In the genomic region with DNA sequence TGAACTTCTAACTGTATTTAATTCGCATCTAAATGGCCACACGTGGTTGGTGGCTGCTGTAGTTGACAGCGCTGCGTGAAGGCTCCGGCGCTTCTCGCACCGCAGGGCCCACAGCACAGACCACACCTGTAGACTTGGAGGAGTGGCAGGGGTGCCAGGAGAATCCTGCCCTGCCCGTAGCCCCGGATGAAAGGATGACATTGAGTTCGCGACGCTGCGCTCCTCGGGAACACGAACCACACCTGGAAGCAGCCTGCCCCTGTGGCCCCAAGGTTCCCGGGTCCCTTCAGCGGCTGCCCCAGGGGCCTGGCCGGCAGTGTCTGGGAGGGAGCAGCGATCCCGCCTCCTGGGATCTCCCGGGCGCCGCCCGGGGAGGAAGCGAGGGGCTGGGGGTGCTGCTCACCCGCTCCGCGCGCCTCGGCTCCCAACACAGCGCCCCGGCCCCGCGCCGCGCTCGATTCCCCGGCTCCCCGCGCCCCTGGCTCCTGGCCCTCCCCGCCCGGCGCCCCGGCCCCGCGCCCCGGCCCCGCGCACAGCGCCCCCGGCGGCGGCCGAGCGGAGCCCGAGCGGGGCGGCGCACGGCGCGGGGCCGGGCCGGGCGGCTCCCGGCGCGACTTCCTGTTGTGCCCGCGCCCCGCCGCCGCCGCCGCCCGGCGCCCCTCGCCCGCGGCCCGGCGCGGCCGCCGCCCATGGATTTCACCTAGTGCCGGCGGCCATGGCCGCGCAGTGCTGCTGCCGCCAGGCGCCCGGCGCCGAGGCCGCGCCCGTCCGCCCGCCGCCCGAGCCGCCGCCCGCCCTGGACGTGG, we compare ENCODE assay signal across 1 cellular context.
TF ChIP-seq lines count a peak whose summit lies in the region.

A gene with protein sequence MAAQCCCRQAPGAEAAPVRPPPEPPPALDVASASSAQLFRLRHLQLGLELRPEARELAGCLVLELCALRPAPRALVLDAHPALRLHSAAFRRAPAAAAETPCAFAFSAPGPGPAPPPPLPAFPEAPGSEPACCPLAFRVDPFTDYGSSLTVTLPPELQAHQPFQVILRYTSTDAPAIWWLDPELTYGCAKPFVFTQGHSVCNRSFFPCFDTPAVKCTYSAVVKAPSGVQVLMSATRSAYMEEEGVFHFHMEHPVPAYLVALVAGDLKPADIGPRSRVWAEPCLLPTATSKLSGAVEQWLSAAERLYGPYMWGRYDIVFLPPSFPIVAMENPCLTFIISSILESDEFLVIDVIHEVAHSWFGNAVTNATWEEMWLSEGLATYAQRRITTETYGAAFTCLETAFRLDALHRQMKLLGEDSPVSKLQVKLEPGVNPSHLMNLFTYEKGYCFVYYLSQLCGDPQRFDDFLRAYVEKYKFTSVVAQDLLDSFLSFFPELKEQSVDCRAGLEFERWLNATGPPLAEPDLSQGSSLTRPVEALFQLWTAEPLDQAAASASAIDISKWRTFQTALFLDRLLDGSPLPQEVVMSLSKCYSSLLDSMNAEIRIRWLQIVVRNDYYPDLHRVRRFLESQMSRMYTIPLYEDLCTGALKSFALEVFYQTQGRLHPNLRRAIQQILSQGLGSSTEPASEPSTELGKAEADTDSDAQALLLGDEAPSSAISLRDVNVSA (plus strand): TSS at position 613 of the 806 bp plus-strand sequence. CDS start 103 bp downstream, at position 716.

TF ChIP-seq in SK-N-SH, 30 proteins besides CTCF, POLR2A, EP300 and RAD21 (continued from another document):
- TF ChIP-seq SIN3A (IDR thresholded peaks at IDR 0.05; ENCODE audit: borderline replicate concordance, low read depth, low read length) (peak; percentile 30; the same call in 1 of the 2 replicates), RCOR1 (IDR thresholded peaks at IDR 0.05; ENCODE audit: low read length) (no peak), TEAD4 (IDR thresholded peaks at IDR 0.05; ENCODE audit: borderline replicate concordance, insufficient read depth) (no peak), MXI1 (IDR thresholded peaks at IDR 0.05; ENCODE audit: low read depth, low read length) (peak; percentile 90)
- TF ChIP-seq, protein P1, sequence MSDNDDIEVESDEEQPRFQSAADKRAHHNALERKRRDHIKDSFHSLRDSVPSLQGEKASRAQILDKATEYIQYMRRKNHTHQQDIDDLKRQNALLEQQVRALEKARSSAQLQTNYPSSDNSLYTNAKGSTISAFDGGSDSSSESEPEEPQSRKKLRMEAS (IDR thresholded peaks at IDR 0.05; ENCODE audit: low read depth) = 0 out of 2 replicates have a peak, but pooled peaks have one; percentile 45
